In genomic region chr3:180601688-180602666, GRCh38 we compare ENCODE assay signal across 8 cellular contexts. TPM values are rescaled to one million over a fixed set of nuclear protein-coding genes. Genes with fewer than 3 reads are reported as not detected.
DNase-seq lines count a peak whose midpoint lies in the region; ATAC-seq, FAIRE-seq and TF ChIP-seq lines count a peak whose summit lies in the region.

TTC14 (plus strand) TSS chr3:180602163; CDS start chr3:180602262, 99 bp downstream.

- H3K4me2 ChIP-seq in astrocyte (ENCODE audit: low read length) (peak within 1 kb of the TSS; percentile 80), hepatocyte (peak within 1 kb of the TSS; percentile 84)

- H3K4me1 ChIP-seq in astrocyte (ENCODE audit: insufficient read depth, low read length) (no peaks in the 10 kb centered on the region), hepatocyte (ENCODE audit: insufficient read depth) (peaks cover 11% of the 10 kb centered on the region)

- H3K79me2 ChIP-seq in astrocyte (ENCODE audit: insufficient read depth, low read length) (peaks cover 30% of the 10 kb centered on the region), hepatocyte (peaks cover 32% of the 10 kb centered on the region)

- peak within 1 kb of the TSS; percentile 92 for H3K27ac Mint-ChIP-seq in astrocyte (ENCODE audit: unreplicated experiment)

- peak; percentile 85 to 89 for DNase-seq in NCI-H1930 (lab: John Stamatoyannopoulos, UW)
- peak; percentile 87 for DNase-seq in T-helper 22 cell (ENCODE audit: low read depth)
- DNase-seq in astrocyte (ENCODE audit: low read depth) = peak; percentile 92
- DNase-seq in hepatocyte (ENCODE audit: low spot score) = peak; percentile 95
- peak; percentile 94 for DNase-seq in renal cortical epithelial cell (ENCODE audit: low read depth)
- no peak for DNase-seq in OCI-M2 (lab: John Stamatoyannopoulos, UW; ENCODE audit: unreplicated experiment)

- H3K4me3 ChIP-seq in astrocyte (ENCODE audit: insufficient read depth, low read depth, low read length) = peak within 1 kb of the TSS; percentile 68
- peak within 1 kb of the TSS; percentile 85 for H3K4me3 ChIP-seq in hepatocyte

- peaks cover 2% of the 10 kb centered on the region for H3K27me3 Mint-ChIP-seq in astrocyte (ENCODE audit: low read depth, unreplicated experiment)

- peak within 1 kb of the TSS; percentile 89 for H3K9ac ChIP-seq in astrocyte (ENCODE audit: low read length)

- H3K27ac ChIP-seq in astrocyte (ENCODE audit: low read depth, low read length) (peak within 1 kb of the TSS; percentile 80), hepatocyte (peak within 1 kb of the TSS; percentile 91)

- H3K36me3 ChIP-seq in astrocyte (ENCODE audit: insufficient read depth, low read length) (peaks cover 20% of the 10 kb centered on the region), hepatocyte (replicated peaks; ENCODE audit: insufficient read depth, low read depth) (peaks cover 3% of the 10 kb centered on the region)

- H3K9me3 ChIP-seq in astrocyte (ENCODE audit: insufficient read depth, low read depth, low read length) = no peaks in the 10 kb centered on the region
- no peaks in the 10 kb centered on the region for H3K9me3 ChIP-seq in hepatocyte (ENCODE audit: low read depth)

- H3K27me3 ChIP-seq in astrocyte (ENCODE audit: insufficient read depth, low read length) = no peaks in the 10 kb centered on the region
- peaks cover 20% of the 10 kb centered on the region for H3K27me3 ChIP-seq in hepatocyte

- TF ChIP-seq CTCF in astrocyte (IDR thresholded peaks at IDR 0.05; ENCODE audit: insufficient read depth, low read depth, low read length) (no peak), hepatocyte (IDR thresholded peaks at IDR 0.05; ENCODE audit: poor library complexity) (no peak)

- H3K36me3 Mint-ChIP-seq in astrocyte (ENCODE audit: low read depth, unreplicated experiment) = no peaks in the 10 kb centered on the region

- H3K9me3 Mint-ChIP-seq in astrocyte (ENCODE audit: unreplicated experiment) = no peaks in the 10 kb centered on the region

- ATAC-seq in GM18499 (IDR thresholded peaks at IDR 0.05; ENCODE audit: insufficient read depth, unreplicated experiment) = peak; percentile 96
- peak; percentile 96 for ATAC-seq in HG02943 (IDR thresholded peaks at IDR 0.05; ENCODE audit: low read depth, unreplicated experiment)

- H2AFZ ChIP-seq in astrocyte (ENCODE audit: low read depth, low read length) = peak within 1 kb of the TSS; percentile 73
- peak within 1 kb of the TSS; percentile 79 for H2AFZ ChIP-seq in hepatocyte

- peaks cover 8% of the 10 kb centered on the region for H3K4me1 Mint-ChIP-seq in astrocyte (ENCODE audit: low read depth, unreplicated experiment)

- no peaks in the 10 kb centered on the region for H3K9me2 ChIP-seq in hepatocyte (replicated peaks; ENCODE audit: insufficient read depth)

- H4K20me1 ChIP-seq in astrocyte (ENCODE audit: insufficient read depth, low read length) (peaks cover 12% of the 10 kb centered on the region), hepatocyte (ENCODE audit: insufficient read depth, poor library complexity, severe bottlenecking) (no peaks in the 10 kb centered on the region)

- peak; percentile 89 for FAIRE-seq in astrocyte (lab: Jason Lieb, UNC)

- 2% methylated on average over 70 of the region's 70 CpGs for WGBS in hepatocyte (ENCODE audit: low lambda C conversion rate, missing lambda C conversion rate)

- peak within 1 kb of the TSS; percentile 94 for H3K4me3 Mint-ChIP-seq in astrocyte (ENCODE audit: unreplicated experiment)

RNA-seq across cellular contexts. Expression of gene TTC14, which starts in this region (rescaled TPM):
- 42.4 and 42.5 TPM in 2 replicates for total RNA-seq in astrocyte
- total RNA-seq in hepatocyte = 43.7 and 45.3 TPM in 2 replicates
- 21.5 and 25.0 TPM in 2 replicates for polyA plus RNA-seq in hepatocyte
- total RNA-seq in renal cortical epithelial cell = 22.4 and 78.5 TPM in 2 replicates
